ENCODE assay signal across 8 cellular contexts in the genomic region with DNA sequence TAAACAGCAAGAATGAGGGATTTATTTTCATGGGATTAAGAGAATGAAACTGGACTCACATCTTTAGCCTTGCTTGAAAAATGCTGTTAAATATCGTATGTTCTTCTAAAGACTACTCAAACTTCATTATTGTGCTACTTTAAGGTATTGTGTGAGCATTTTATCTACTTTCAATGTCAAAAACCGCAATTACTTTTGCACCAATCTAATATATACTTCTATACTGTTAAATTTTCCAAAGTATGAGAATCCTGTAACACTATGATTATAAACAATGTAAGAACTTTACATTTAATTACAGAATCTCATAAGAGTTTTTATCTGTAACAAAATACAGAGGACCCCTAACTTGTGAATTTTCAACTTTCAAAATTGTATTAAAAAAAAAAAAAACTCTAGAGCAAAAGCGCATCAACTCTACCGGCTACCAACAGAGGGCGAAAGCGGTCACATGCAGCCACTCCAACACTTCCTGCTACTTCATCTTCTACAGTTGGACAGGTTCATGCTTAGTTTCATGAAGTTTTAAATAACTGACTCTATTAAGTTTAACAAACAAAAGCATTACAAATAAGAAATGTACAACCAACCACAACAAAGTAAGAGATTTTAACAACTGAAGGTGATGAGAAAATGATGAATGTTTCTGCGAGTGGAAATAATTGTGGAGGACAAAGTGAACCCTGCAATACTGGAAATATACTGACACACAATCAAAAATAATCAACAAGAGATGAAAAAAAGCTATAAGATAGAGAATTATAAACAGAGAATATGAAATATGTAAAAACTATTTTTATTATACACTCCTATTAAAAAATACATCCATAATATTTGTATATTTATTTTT.
A peak's percentile ranks its signal among the peaks of the same experiment; 100 is the strongest.
DNase-seq lines count a peak whose midpoint lies in the region; ATAC-seq, FAIRE-seq and TF ChIP-seq lines count a peak whose summit lies in the region.

No MANE protein-coding gene starts in this region.

- peak; percentile 40 for DNase-seq in DMS114 treated with DMSO at 0.1 percent for 48 hours (lab: John Stamatoyannopoulos, UW; ENCODE audit: unreplicated experiment)
- peak; percentile 11 for DNase-seq in HuH-7.5 (ENCODE audit: low spot score)
- peak; percentile 28 for DNase-seq in T-helper 2 cell treated with Interferon-gamma antibody and Interleukin-4, amounts not matched to agents 5 μg/mL and 100 μg/mL, for 36 hours (ENCODE audit: low spot score)
- DNase-seq in GM12878 (ENCODE audit: low read depth, low spot score), result no peak
- peak; percentile 11 for DNase-seq in stimulated activated CD8-positive, alpha-beta memory T cell treated with anti-CD3 and anti-CD28 coated beads, Interleukin-7, amount 100 ng/mL, for 24 hours (ENCODE audit: low read depth)

- H3K27ac ChIP-seq in GM12878 (ENCODE audit: control insufficient read depth, insufficient read depth) (no peak overlapping the region), liver (ENCODE audit: low read depth in 1 of 2, low read length in 2 of 2) (no peak overlapping the region)

- peak; percentile 84 for ATAC-seq in GM12878
- no peak for ATAC-seq in GM21515 (IDR thresholded peaks at IDR 0.05; ENCODE audit: unreplicated experiment)
- ATAC-seq in HG03025 (IDR thresholded peaks at IDR 0.05; ENCODE audit: low FRiP score, unreplicated experiment), result no peak

- H3K9me3 ChIP-seq in GM12878 (replicated peaks; ENCODE audit: control insufficient read depth, insufficient read depth, low read length) (no peaks in the 10 kb centered on the region), liver (ENCODE audit: control insufficient read depth in 4 of 4, low read length in 3 of 4) (no peaks in the 10 kb centered on the region)

- TF ChIP-seq RAD21 in GM12878 (IDR thresholded peaks at IDR 0.05; ENCODE audit: insufficient read depth, low read depth, low read length), result peak; percentile 72
- TF ChIP-seq RAD21 in liver (IDR thresholded peaks at IDR 0.05), result peak; percentile 81 to 90

- CTCF ChIA-PET in GM12878 (lab: Yijun Ruan, JAX), result interaction anchor here (1.4 to 2.2 kb wide), 2 partner anchors 11 to 169 kb away, joined by 7 to 14 read pairs; no protein-coding TSS in a partner anchor

- H2AFZ ChIP-seq in GM12878 (ENCODE audit: control insufficient read depth, low read depth, low read length), result no peak overlapping the region

- H3K27me3 ChIP-seq in GM12878 (replicated peaks in 1 of 2; ENCODE audit: control insufficient read depth in 2 of 2, insufficient read depth in 2 of 2, low read length in 1 of 2) (no peaks in the 10 kb centered on the region), liver (ENCODE audit: control insufficient read depth in 4 of 4, insufficient read depth in 4 of 4, low read length in 3 of 4) (no peaks in the 10 kb centered on the region)

- BruUV-seq in GM12878 (replicated peaks; lab: Mats Ljungman, UMichigan), result no TSS peak

- POLR2A ChIA-PET in GM12878 (lab: Charles Lee), result no interaction called here

- FAIRE-seq in GM12878 (lab: Jason Lieb, UNC), result peak; percentile 31

- H3K27me3 Mint-ChIP-seq in T-helper 2 cell treated with Interferon-gamma antibody and Interleukin-4, amounts not matched to agents 5 μg/mL and 100 μg/mL, for 36 hours (ENCODE audit: low read depth), result no peaks in the 10 kb centered on the region

- H3K27ac Mint-ChIP-seq in T-helper 2 cell treated with Interferon-gamma antibody and Interleukin-4, amounts not matched to agents 5 μg/mL and 100 μg/mL, for 36 hours, result peak overlapping the region; percentile 52

- H3K4me3 Mint-ChIP-seq in T-helper 2 cell treated with Interferon-gamma antibody and Interleukin-4, amounts not matched to agents 5 μg/mL and 100 μg/mL, for 36 hours, result no peak overlapping the region

- WGBS in GM12878 (ENCODE audit: insufficient coverage, insufficient replicate concordance, low lambda C conversion rate, missing lambda C conversion rate), result 30% methylated on average over 7 of the region's 7 CpGs
- WGBS in liver, result 66% methylated on average over 7 of the region's 7 CpGs

- in situ Hi-C loops in GM12878 (cut with MboI), result no loop called here

- no peaks in the 10 kb centered on the region for H3K9me3 Mint-ChIP-seq in T-helper 2 cell treated with Interferon-gamma antibody and Interleukin-4, amounts not matched to agents 5 μg/mL and 100 μg/mL, for 36 hours

- no peak for TF ChIP-seq EP300 in GM12878 (IDR thresholded peaks at IDR 0.05; ENCODE audit: borderline replicate concordance in 1 of 2, control insufficient read depth in 1 of 2, low read depth in 2 of 2, low read length in 2 of 2)

- RAD21 ChIA-PET in GM12878 (lab: Charles Lee; ENCODE audit: unreplicated experiment), result no interaction called here

- H4K20me1 ChIP-seq in GM12878 (ENCODE audit: control insufficient read depth, insufficient read depth), result no peaks in the 10 kb centered on the region

- H3K36me3 ChIP-seq in GM12878 (ENCODE audit: control insufficient read depth in 2 of 2, insufficient read depth in 2 of 2, low read length in 1 of 2) (no peaks in the 10 kb centered on the region), liver (ENCODE audit: control insufficient read depth in 4 of 4, insufficient read depth in 3 of 4, low read depth in 1 of 4, low read length in 3 of 4) (no peaks in the 10 kb centered on the region)

- H3K4me2 ChIP-seq in GM12878 (ENCODE audit: control insufficient read depth, insufficient read depth), result no peak overlapping the region

- no peaks in the 10 kb centered on the region for H3K36me3 Mint-ChIP-seq in T-helper 2 cell treated with Interferon-gamma antibody and Interleukin-4, amounts not matched to agents 5 μg/mL and 100 μg/mL, for 36 hours (ENCODE audit: low read depth)

- H3K4me1 ChIP-seq in GM12878 (ENCODE audit: control insufficient read depth, insufficient read depth, low read length), result no peaks in the 10 kb centered on the region
- peaks cover 0 to 15% (median 1%) of the 10 kb centered on the region in 4 donors for H3K4me1 ChIP-seq in liver (ENCODE audit: control insufficient read depth in 4 of 4, insufficient read depth in 4 of 4, low read length in 3 of 4)

- peaks cover 15% of the 10 kb centered on the region for H3K4me1 Mint-ChIP-seq in T-helper 2 cell treated with Interferon-gamma antibody and Interleukin-4, amounts not matched to agents 5 μg/mL and 100 μg/mL, for 36 hours (ENCODE audit: low read depth)

- TF ChIP-seq CTCF in GM12878 (IDR thresholded peaks at IDR 0.05 in 2 of 3, conservative IDR thresholded peaks at IDR 0.05 in 1 of 3; ENCODE audit: control insufficient read depth in 2 of 3, extremely low read depth in 1 of 3, insufficient read depth in 1 of 3, low read depth in 3 of 3, low read length in 3 of 3), result peak; percentile 77 to 89 (median 87)
- peak; percentile 75 for TF ChIP-seq CTCF in liver (IDR thresholded peaks at IDR 0.05; ENCODE audit: low read depth, low read length, missing input control)

- intact Hi-C loops in GM12878 (cut with micrococcal nuclease; ENCODE audit: unreplicated experiment), result loop anchor here (2.0 to 5.0 kb wide), 2 partner anchors 49 to 128 kb away; no protein-coding TSS in a partner anchor

- no peak overlapping the region for H3K4me3 ChIP-seq in GM12878
- no peak overlapping the region for H3K4me3 ChIP-seq in liver (ENCODE audit: low read depth in 1 of 3, low read length in 3 of 3)

- TF ChIP-seq POLR2A in GM12878 (IDR thresholded peaks at IDR 0.05; ENCODE audit: low read depth, low read length), result no peak

- no peaks in the 10 kb centered on the region for H3K79me2 ChIP-seq in GM12878 (ENCODE audit: control insufficient read depth, insufficient read depth, low read length)

- H3K9ac ChIP-seq in GM12878 (ENCODE audit: control insufficient read depth, insufficient read depth, low read length) (no peak overlapping the region), liver (ENCODE audit: low read depth in 1 of 2, low read length in 2 of 2) (no peak overlapping the region)

- SMC1A ChIA-PET in GM12878 (lab: Charles Lee; ENCODE audit: uncharacterized antibody, unreplicated experiment), result no interaction called here

TF ChIP-seq in GM12878, 131 proteins besides CTCF, POLR2A, EP300 and RAD21 (continues in another document):
- TF ChIP-seq POU2F2 (IDR thresholded peaks at IDR 0.05; ENCODE audit: borderline replicate concordance, low read depth, low read length) (0 out of 3 replicates have a peak, but pooled peaks have one; percentile 26), YY1 (IDR thresholded peaks at IDR 0.05; ENCODE audit: low read depth, low read length) (peak; percentile 75), CREM (IDR thresholded peaks at IDR 0.05; ENCODE audit: low read depth) (no peak), SMC3 (IDR thresholded peaks at IDR 0.05; ENCODE audit: borderline replicate concordance, low read length) (peak; percentile 66; the same call in 1 of the 2 replicates), NRF1 (conservative IDR thresholded peaks at IDR 0.05; ENCODE audit: low read depth, low read length) (no peak), EZH2 (IDR thresholded peaks at IDR 0.05; ENCODE audit: borderline replicate concordance, control insufficient read depth, low read depth, low read length) (no peak), PAX8 (IDR thresholded peaks at IDR 0.05) (no peak), CBX5 (IDR thresholded peaks at IDR 0.05; ENCODE audit: low read depth) (no peak), BHLHE40 (IDR thresholded peaks at IDR 0.05; ENCODE audit: borderline replicate concordance in 1 of 2, low read depth in 2 of 2, low read length in 1 of 2) (peak in 1 of 2 experiments; percentile 15; a peak in 1 of 4 replicates)

TF ChIP-seq in liver, 16 proteins besides CTCF, POLR2A, EP300 and RAD21 (continues in another document):
- TF ChIP-seq JUND (IDR thresholded peaks at IDR 0.05) (no peak), FOXA1 (IDR thresholded peaks at IDR 0.05) (no peak), HNF4A (conservative IDR thresholded peaks at IDR 0.05) (no peak), HNF4G (IDR thresholded peaks at IDR 0.05) (no peak)
- TF ChIP-seq, protein P1, sequence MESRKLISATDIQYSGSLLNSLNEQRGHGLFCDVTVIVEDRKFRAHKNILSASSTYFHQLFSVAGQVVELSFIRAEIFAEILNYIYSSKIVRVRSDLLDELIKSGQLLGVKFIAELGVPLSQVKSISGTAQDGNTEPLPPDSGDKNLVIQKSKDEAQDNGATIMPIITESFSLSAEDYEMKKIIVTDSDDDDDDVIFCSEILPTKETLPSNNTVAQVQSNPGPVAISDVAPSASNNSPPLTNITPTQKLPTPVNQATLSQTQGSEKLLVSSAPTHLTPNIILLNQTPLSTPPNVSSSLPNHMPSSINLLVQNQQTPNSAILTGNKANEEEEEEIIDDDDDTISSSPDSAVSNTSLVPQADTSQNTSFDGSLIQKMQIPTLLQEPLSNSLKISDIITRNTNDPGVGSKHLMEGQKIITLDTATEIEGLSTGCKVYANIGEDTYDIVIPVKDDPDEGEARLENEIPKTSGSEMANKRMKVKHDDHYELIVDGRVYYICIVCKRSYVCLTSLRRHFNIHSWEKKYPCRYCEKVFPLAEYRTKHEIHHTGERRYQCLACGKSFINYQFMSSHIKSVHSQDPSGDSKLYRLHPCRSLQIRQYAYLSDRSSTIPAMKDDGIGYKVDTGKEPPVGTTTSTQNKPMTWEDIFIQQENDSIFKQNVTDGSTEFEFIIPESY (IDR thresholded peaks at IDR 0.05), result no peak
- TF ChIP-seq, protein P2, sequence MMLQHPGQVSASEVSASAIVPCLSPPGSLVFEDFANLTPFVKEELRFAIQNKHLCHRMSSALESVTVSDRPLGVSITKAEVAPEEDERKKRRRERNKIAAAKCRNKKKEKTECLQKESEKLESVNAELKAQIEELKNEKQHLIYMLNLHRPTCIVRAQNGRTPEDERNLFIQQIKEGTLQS (IDR thresholded peaks at IDR 0.05), result no peak
